In genomic region chr14:22774011-22774706, GRCh38 we compare ENCODE assay signal across 1 cellular context.
TF ChIP-seq lines count a peak whose summit lies in the region.

No MANE protein-coding gene starts in this region.

TF ChIP-seq in endothelial cell of umbilical vein, 7 proteins besides CTCF, POLR2A, EP300 and RAD21:
- TF ChIP-seq FOS (IDR thresholded peaks at IDR 0.05; ENCODE audit: borderline replicate concordance, insufficient read depth, low read length) (no peak), MYC (IDR thresholded peaks at IDR 0.05; ENCODE audit: low read depth, low read length) (no peak), POLR2AphosphoS5 (IDR thresholded peaks at IDR 0.05; ENCODE audit: insufficient read depth, low read depth, low read length) (no peak), MAX (IDR thresholded peaks at IDR 0.05; ENCODE audit: insufficient read depth, insufficient read length) (no peak), GATA2 (IDR thresholded peaks at IDR 0.05; ENCODE audit: insufficient read depth, insufficient read length, low read depth, low read length) (no peak), EZH2 (IDR thresholded peaks at IDR 0.05; ENCODE audit: borderline replicate concordance, low read depth, low read length, severe bottlenecking) (no peak), JUN (IDR thresholded peaks at IDR 0.05; ENCODE audit: borderline replicate concordance, insufficient read depth, insufficient read length, low read depth) (no peak)
